ENCODE assay signal across 11 cellular contexts in genomic region chr2:112725545-112726457, GRCh38. TPM values are rescaled to one million over a fixed set of nuclear protein-coding genes. Genes with fewer than 3 reads are reported as not detected.
A peak's percentile ranks its signal among the peaks of the same experiment; 100 is the strongest.
DNase-seq lines count a peak whose midpoint lies in the region; ATAC-seq, FAIRE-seq and TF ChIP-seq lines count a peak whose summit lies in the region.
"Had no signal": no experiment of that assay in that cellular context is flagged by ENCODE, and none has a peak within 500 bp of the region (broad histone marks: within the 10 kb centered on the region; RNA-seq: fewer than 3 reads in every experiment).

No MANE protein-coding gene starts in this region.

- no peaks in the 10 kb centered on the region for H3K4me1 ChIP-seq in HEK293 (ENCODE audit: control insufficient read depth, insufficient read depth, low read length)
- H3K4me1 ChIP-seq in mesendoderm (ENCODE audit: control insufficient read depth, low read depth, low read length): no peaks in the 10 kb centered on the region
- H3K4me1 ChIP-seq in aorta (ENCODE audit: control insufficient read depth in 1 of 2, insufficient read depth in 2 of 2, low read length in 2 of 2): no peaks in the 10 kb centered on the region

- H3K79me1 ChIP-seq in mesendoderm (ENCODE audit: low read length): no peaks in the 10 kb centered on the region

- H3K4me2 ChIP-seq in mesendoderm (ENCODE audit: low read length): no peak overlapping the region

- H3K9ac ChIP-seq in mesendoderm (ENCODE audit: low read length): no peak overlapping the region

- H2AK5ac ChIP-seq in mesendoderm (ENCODE audit: low read length): no peak overlapping the region

- no peak overlapping the region for H3K4me3 ChIP-seq in HEK293 (ENCODE audit: low read depth, low read length)
- no peak overlapping the region for H3K4me3 ChIP-seq in mesendoderm (ENCODE audit: low read length)
- no peak overlapping the region for H3K4me3 ChIP-seq in aorta (ENCODE audit: low read length in 2 of 2)
- H3K4me3 ChIP-seq: ovary had no signal

- H3K36me3 ChIP-seq in HEK293 (ENCODE audit: control insufficient read depth in 2 of 2, insufficient read depth in 1 of 2, low read length in 2 of 2) (no peaks in the 10 kb centered on the region), mesendoderm (ENCODE audit: control insufficient read depth, insufficient read depth, low read length) (no peaks in the 10 kb centered on the region), aorta (ENCODE audit: control insufficient read depth in 1 of 2, insufficient read depth in 2 of 2, low read length in 1 of 2) (no peaks in the 10 kb centered on the region)
- H3K36me3 ChIP-seq: ovary had no signal

- H2BK120ac ChIP-seq in mesendoderm (ENCODE audit: low read depth, low read length): no peak overlapping the region

- POLR2A ChIA-PET in HEK293 (lab: Yijun Ruan, JAX): interaction anchor here (0.5 to 2.7 kb wide), 6 partner anchors 13 to 138 kb away, joined by 3 to 8 read pairs (median 3); no protein-coding TSS in a partner anchor

- H4K8ac ChIP-seq in mesendoderm (ENCODE audit: low read depth, low read length): no peak overlapping the region

- CTCF ChIA-PET in HEK293 (lab: Yijun Ruan, JAX): interaction anchor here (0.6 to 8.9 kb wide), 40 partner anchors 10 to 1479 kb away, joined by 3 to 204 read pairs (median 6); partner anchors contain the start of genes CHCHD5 and SLC20A1

- no peak overlapping the region for H3K56ac ChIP-seq in mesendoderm (ENCODE audit: low read length)

- H3K9me3 ChIP-seq in HEK293 (ENCODE audit: control insufficient read depth, insufficient read depth, low read depth, low read length): no peaks in the 10 kb centered on the region
- H3K9me3 ChIP-seq in aorta (ENCODE audit: control insufficient read depth, low read length): no peaks in the 10 kb centered on the region
- H3K9me3 ChIP-seq: ovary had no signal

- peak overlapping the region; percentile 48 for H3K4ac ChIP-seq in mesendoderm (ENCODE audit: low read depth, low read length)

- no peak overlapping the region for H2BK5ac ChIP-seq in mesendoderm (ENCODE audit: low read length)

- WGBS in mesendoderm (ENCODE audit: extremely low coverage, insufficient coverage, low lambda C conversion rate): no CpG with 5 or more reads among the region's 15 CpGs
- 91% methylated on average over 15 of the region's 15 CpGs for WGBS in aorta, 2 donors

- DNase-seq in NAMALWA (ENCODE audit: low spot score) (peak; percentile 12), mesendoderm (peak; percentile 42), HTR-8/SVneo (ENCODE audit: insufficient read length, low spot score) (no peak), aorta (no peak), medulla oblongata (ENCODE audit: extremely low spot score) (no peak), NCI-H446 treated with DMSO at 0.1 percent for 48 hours (lab: John Stamatoyannopoulos, UW) (no peak)

- H3K27me3 ChIP-seq in mesendoderm (ENCODE audit: insufficient read depth, low read length, poor library complexity) (no peaks in the 10 kb centered on the region), aorta (ENCODE audit: control insufficient read depth in 1 of 2, insufficient read depth in 2 of 2, low read length in 1 of 2) (no peaks in the 10 kb centered on the region)
- H3K27me3 ChIP-seq: ovary had no signal

- H3K79me2 ChIP-seq in mesendoderm (ENCODE audit: control insufficient read depth, insufficient read depth, low read length): no peaks in the 10 kb centered on the region

- H3K18ac ChIP-seq in mesendoderm (ENCODE audit: low read length): no peak overlapping the region

- H3K27ac ChIP-seq in HEK293 (ENCODE audit: extremely low read depth, low read depth, low read length) (no peak overlapping the region), mesendoderm (ENCODE audit: low read depth, low read length) (no peak overlapping the region), aorta (ENCODE audit: low read depth in 1 of 2, low read length in 2 of 2) (no peak overlapping the region)
- H3K27ac ChIP-seq: ovary had no signal

- H2BK15ac ChIP-seq in mesendoderm (replicated peaks; ENCODE audit: low read depth): no peak overlapping the region

- no peak overlapping the region for H3K23ac ChIP-seq in mesendoderm (ENCODE audit: low read length)

- ATAC-seq in GM18861 (IDR thresholded peaks at IDR 0.05; ENCODE audit: unreplicated experiment) (peak; percentile 50), aorta (ENCODE audit: low FRiP score) (no peak)

- FAIRE-seq in HTR-8/SVneo (lab: Jason Lieb, UNC): no peak

- H4K5ac ChIP-seq in mesendoderm (ENCODE audit: low read length): no peak overlapping the region

- no peak for TF ChIP-seq CTCF in HEK293 (tag by site-specific recombination; IDR thresholded peaks at IDR 0.05)

- intact Hi-C loops in aorta (cut with DNase I): loop anchor here (1.0 to 2.0 kb wide), 3 partner anchors 99 to 126 kb away; no protein-coding TSS in a partner anchor

TF ChIP-seq in HEK293, 187 proteins besides CTCF, POLR2A, EP300 and RAD21:
- 0 out of 2 replicates have a peak, but pooled peaks have one; percentile 47 for TF ChIP-seq ZNF768 (tag by site-specific recombination; IDR thresholded peaks at IDR 0.05)
- TF ChIP-seq, protein P1, sequence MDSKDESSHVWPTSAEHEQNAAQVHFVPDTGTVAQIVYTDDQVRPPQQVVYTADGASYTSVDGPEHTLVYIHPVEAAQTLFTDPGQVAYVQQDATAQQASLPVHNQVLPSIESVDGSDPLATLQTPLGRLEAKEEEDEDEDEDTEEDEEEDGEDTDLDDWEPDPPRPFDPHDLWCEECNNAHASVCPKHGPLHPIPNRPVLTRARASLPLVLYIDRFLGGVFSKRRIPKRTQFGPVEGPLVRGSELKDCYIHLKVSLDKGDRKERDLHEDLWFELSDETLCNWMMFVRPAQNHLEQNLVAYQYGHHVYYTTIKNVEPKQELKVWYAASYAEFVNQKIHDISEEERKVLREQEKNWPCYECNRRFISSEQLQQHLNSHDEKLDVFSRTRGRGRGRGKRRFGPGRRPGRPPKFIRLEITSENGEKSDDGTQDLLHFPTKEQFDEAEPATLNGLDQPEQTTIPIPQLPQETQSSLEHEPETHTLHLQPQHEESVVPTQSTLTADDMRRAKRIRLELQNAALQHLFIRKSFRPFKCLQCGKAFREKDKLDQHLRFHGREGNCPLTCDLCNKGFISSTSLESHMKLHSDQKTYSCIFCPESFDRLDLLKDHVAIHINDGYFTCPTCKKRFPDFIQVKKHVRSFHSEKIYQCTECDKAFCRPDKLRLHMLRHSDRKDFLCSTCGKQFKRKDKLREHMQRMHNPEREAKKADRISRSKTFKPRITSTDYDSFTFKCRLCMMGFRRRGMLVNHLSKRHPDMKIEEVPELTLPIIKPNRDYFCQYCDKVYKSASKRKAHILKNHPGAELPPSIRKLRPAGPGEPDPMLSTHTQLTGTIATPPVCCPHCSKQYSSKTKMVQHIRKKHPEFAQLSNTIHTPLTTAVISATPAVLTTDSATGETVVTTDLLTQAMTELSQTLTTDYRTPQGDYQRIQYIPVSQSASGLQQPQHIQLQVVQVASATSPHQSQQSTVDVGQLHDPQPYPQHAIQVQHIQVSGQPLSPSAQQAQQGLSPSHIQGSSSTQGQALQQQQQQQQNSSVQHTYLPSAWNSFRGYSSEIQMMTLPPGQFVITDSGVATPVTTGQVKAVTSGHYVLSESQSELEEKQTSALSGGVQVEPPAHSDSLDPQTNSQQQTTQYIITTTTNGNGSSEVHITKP (tag by site-specific recombination; IDR thresholded peaks at IDR 0.05): no peak

RNA-seq across cellular contexts. Expression of gene NT5DC4, which starts 5.0 kb away (rescaled TPM):
- not detected for polyA plus RNA-seq in mesendoderm (2013, experiment 1 of 2)
- 3.1 TPM for polyA plus RNA-seq in mesendoderm (2013, experiment 2 of 2)
- under 1 TPM in 1 of 2 donors, not detected in 1; 0.23 TPM for total RNA-seq in aorta
- polyA plus RNA-seq in aorta: not detected
- total RNA-seq: dermis microvascular lymphatic vessel endothelial cell; ovary; T-helper 1 cell treated with Interleukin-12 subunit alpha and Interleukin-12 subunit beta and Interleukin-4 antibody, amounts not matched to agents 30 ng/mL and 1 ng/mL, for 36 hours had no signal
- polyA plus RNA-seq: ovary had no signal

RNA-seq across cellular contexts. Expression of gene CKAP2L, which starts 38.6 kb away (rescaled TPM):
- polyA plus RNA-seq in mesendoderm (2013, experiment 1 of 2): 18.4 TPM
- polyA plus RNA-seq in mesendoderm (2013, experiment 2 of 2): 17.9 TPM
- under 1 TPM; 0.65 to 0.69 TPM for total RNA-seq in aorta
- under 1 TPM; under 0.01 to 0.08 TPM for polyA plus RNA-seq in aorta

RNA-seq across cellular contexts. Expression of gene IL1A, which starts 58.5 kb away (rescaled TPM):
- 0.53 TPM for polyA plus RNA-seq in mesendoderm (2013, experiment 1 of 2)
- polyA plus RNA-seq in mesendoderm (2013, experiment 2 of 2): 0.59 TPM
- total RNA-seq in aorta: under 1 TPM in 1 of 2 donors, not detected in 1; 0.19 TPM
- polyA plus RNA-seq in aorta: not detected
- total RNA-seq: dermis microvascular lymphatic vessel endothelial cell had no signal

Comparison
In these comparisons a context has a peak if more than half of its experiments do, and no peak if none do; other contexts are left out.
1. DNase-seq: peak in NAMALWA (single experiment) and mesendoderm (single experiment); none in HTR-8/SVneo (single experiment), aorta (0 of 2), medulla oblongata (single experiment) and NCI-H446 treated with DMSO at 0.1 percent for 48 hours (single experiment).